ENCODE assay signal across 8 cellular contexts in genomic region chr11:76380977-76381719, GRCh38. TPM values are rescaled to one million over a fixed set of nuclear protein-coding genes. Genes with fewer than 3 reads are reported as not detected.
DNase-seq lines count a peak whose midpoint lies in the region; ATAC-seq and TF ChIP-seq lines count a peak whose summit lies in the region.

GVQW3 (plus strand) TSS chr11:76381323; CDS start chr11:76381829, 506 bp downstream.
THAP12 (minus strand) TSS chr11:76381132; CDS start chr11:76380836, 296 bp downstream.

- H3K36me3 ChIP-seq in osteoblast (ENCODE audit: insufficient read depth, low read length) = no peaks in the 10 kb centered on the region
- H3K36me3 ChIP-seq in thoracic aorta = no peaks in the 10 kb centered on the region

- no peaks in the 10 kb centered on the region for H3K9me3 ChIP-seq in osteoblast (ENCODE audit: low read depth, low read length)
- no peaks in the 10 kb centered on the region for H3K9me3 ChIP-seq in thoracic aorta

- peak within 1 kb of the TSS; percentile 95 for H3K4me2 ChIP-seq in osteoblast (ENCODE audit: insufficient read depth, low read length)

- in situ Hi-C loops in SK-MEL-5 (cut with HindIII; ENCODE audit: low pct_unique_long_range_greater_than_20kb, low sequenced_read_pairs) = no loop called here

- ATAC-seq in HG02571 (IDR thresholded peaks at IDR 0.05; ENCODE audit: unreplicated experiment) (peak; percentile 74), thoracic aorta (ENCODE audit: insufficient number of reproducible peaks, low FRiP score, low read depth) (peak; percentile 91)

- H3K4me3 ChIP-seq in osteoblast (ENCODE audit: insufficient read depth, low read length) = peak within 1 kb of the TSS; percentile 91
- peak within 1 kb of the TSS; percentile 94 for H3K4me3 ChIP-seq in thoracic aorta

- DNase-seq in GM10266 (ENCODE audit: extremely low spot score) (peak; percentile 98), NAMALWA (ENCODE audit: low spot score) (peak; percentile 98), SK-MEL-5 (ENCODE audit: low read depth, low spot score) (peak; percentile 93), glomerular visceral epithelial cell (ENCODE audit: extremely low spot score) (peak; percentile 98), osteoblast (ENCODE audit: insufficient read length, low spot score, missing footprints) (peak; percentile 100), thoracic aorta (ENCODE audit: low spot score) (peak; percentile 89)
- peak; percentile 96 for DNase-seq in activated naive CD4-positive, alpha-beta T cell treated with anti-CD3 and anti-CD28 coated beads, Interleukin-2, amount 50 U/mL, for 16 hours

- H3K27me3 ChIP-seq in osteoblast (ENCODE audit: insufficient read depth, low read length) = no peaks in the 10 kb centered on the region
- H3K27me3 ChIP-seq in thoracic aorta (replicated peaks; ENCODE audit: insufficient read depth) = no peaks in the 10 kb centered on the region

- peaks cover 56% of the 10 kb centered on the region for H3K79me2 ChIP-seq in osteoblast (ENCODE audit: insufficient read depth, low read length)

- H3K4me1 ChIP-seq in osteoblast (ENCODE audit: insufficient read depth, low read length) = peaks cover 20% of the 10 kb centered on the region
- H3K4me1 ChIP-seq in thoracic aorta (ENCODE audit: control insufficient read depth in 1 of 2, low read depth in 2 of 2) = peaks cover 12 to 54% of the 10 kb centered on the region in 2 donors

- TF ChIP-seq CTCF in GM10266 (IDR thresholded peaks at IDR 0.05; ENCODE audit: control insufficient read depth, insufficient read depth, low read depth, missing control alignments) (peak; percentile 65), osteoblast (IDR thresholded peaks at IDR 0.05; ENCODE audit: extremely low read depth, low read depth, low read length) (no peak), thoracic aorta (IDR thresholded peaks at IDR 0.05) (no peak)

- H4K20me1 ChIP-seq in osteoblast (ENCODE audit: insufficient read depth, low read length) = peaks cover 18% of the 10 kb centered on the region

- H3K27ac ChIP-seq in osteoblast (ENCODE audit: low read depth, low read length) (peak within 1 kb of the TSS; percentile 59), thoracic aorta (peak within 1 kb of the TSS; percentile 81 to 82)

- peak within 1 kb of the TSS; percentile 99 for H2AFZ ChIP-seq in osteoblast (ENCODE audit: low read length)

RNA-seq across cellular contexts. Expression of gene GVQW3, which starts in this region (rescaled TPM):
- total RNA-seq in SK-MEL-5 (2014; rRNA removed; shearing (Covaris generic)) = 1.3 and 1.6 TPM in 2 replicates
- 0.52 and 0.96 TPM in 2 replicates for polyA plus RNA-seq in SK-MEL-5 (2015; cell fraction: cytosol; rRNA removed)
- 15.2 and 17.6 TPM in 2 replicates for polyA plus RNA-seq in SK-MEL-5 (2015; cell fraction: nucleus; rRNA removed)
- total RNA-seq in osteoblast = 2.9 and 3.2 TPM in 2 replicates
- total RNA-seq in thoracic aorta = 1 to 10 TPM in 1 of 2 donors, under 1 TPM in 1; 0.68 to 3.2 TPM

RNA-seq across cellular contexts. Expression of gene THAP12, which starts in this region (rescaled TPM):
- total RNA-seq in SK-MEL-5 (2014; rRNA removed; shearing (Covaris generic)) = 30.2 and 30.5 TPM in 2 replicates
- polyA plus RNA-seq in SK-MEL-5 (2015; cell fraction: cytosol; rRNA removed) = 20.5 and 28.0 TPM in 2 replicates
- 26.4 and 36.5 TPM in 2 replicates for polyA plus RNA-seq in SK-MEL-5 (2015; cell fraction: nucleus; rRNA removed)
- total RNA-seq in osteoblast (44.5 and 47.7 TPM in 2 replicates), thoracic aorta (10 to 100 TPM; 38.0 to 38.3 TPM)

Comparison
In these comparisons a context has a peak if more than half of its experiments do, and no peak if none do; other contexts are left out.
1. Peak in every context shown above with its lines: DNase-seq, ATAC-seq, H3K4me3 ChIP-seq and H3K27ac ChIP-seq.